ENCODE assay signal across 7 cellular contexts in genomic region chrX:76148753-76149152, GRCh38. TPM values are rescaled to one million over a fixed set of nuclear protein-coding genes. Genes with fewer than 3 reads are reported as not detected.
DNase-seq lines count a peak whose midpoint lies in the region; ATAC-seq, FAIRE-seq and TF ChIP-seq lines count a peak whose summit lies in the region.

No MANE protein-coding gene starts in this region.

- no peak for FAIRE-seq in frontal cortex (lab: Jason Lieb, UNC)

- ATAC-seq in GM18498 (IDR thresholded peaks at IDR 0.05; ENCODE audit: unreplicated experiment) = peak; percentile 24
- ATAC-seq in HG03060 (IDR thresholded peaks at IDR 0.05; ENCODE audit: low read depth, unreplicated experiment) = peak; percentile 19
- ATAC-seq in Panc1 = no peak

- H3K4me3 ChIP-seq in Panc1 (ENCODE audit: low read depth in 2 of 2, low read length in 2 of 2) (peak overlapping the region; percentile 25 to 51), skeletal muscle tissue (ENCODE audit: low read length in 3 of 3) (peak overlapping the region; percentile 60 to 69 (median 68))

- intact Hi-C loops in Panc1 (cut with micrococcal nuclease; ENCODE audit: unreplicated experiment) = no loop called here

- H3K36me3 Mint-ChIP-seq in glutamatergic neuron (ENCODE audit: unreplicated experiment) = no peaks in the 10 kb centered on the region

- no TSS peak for BruUV-seq in Panc1 (replicated peaks; lab: Mats Ljungman, UMichigan)

- DNase-seq in Panc1 (ENCODE audit: low read depth, low spot score) (no peak), glutamatergic neuron (no peak), frontal cortex (ENCODE audit: low spot score in 2 of 2) (no peak)
- DNase-seq in activated effector memory CD4-positive, alpha-beta T cell treated with anti-CD3 and anti-CD28 coated beads, Interleukin-2, amount 50 U/mL, for 16 hours = peak; percentile 78

- in situ Hi-C loops in Panc1 (cut with HindIII; ENCODE audit: low pct_unique_long_range_greater_than_20kb, low sequenced_read_pairs) = no loop called here

- peaks cover 11% of the 10 kb centered on the region for H3K4me1 ChIP-seq in Panc1 (ENCODE audit: control insufficient read depth, insufficient read depth, low read length)
- peaks cover 8 to 15% (median 13%) of the 10 kb centered on the region in 3 donors for H3K4me1 ChIP-seq in skeletal muscle tissue (ENCODE audit: control insufficient read depth in 3 of 3, insufficient read depth in 3 of 3, low read length in 3 of 3)

- H3K4me1 Mint-ChIP-seq in glutamatergic neuron (ENCODE audit: low read depth, unreplicated experiment) = peaks cover 4% of the 10 kb centered on the region

- H3K4me3 Mint-ChIP-seq in glutamatergic neuron (ENCODE audit: unreplicated experiment) = peak overlapping the region; percentile 50

- H3K27me3 Mint-ChIP-seq in glutamatergic neuron (ENCODE audit: unreplicated experiment) = peaks cover 3% of the 10 kb centered on the region

- no peaks in the 10 kb centered on the region for H3K27me3 ChIP-seq in Panc1 (ENCODE audit: control insufficient read depth, insufficient read depth, low read length)
- no peaks in the 10 kb centered on the region for H3K27me3 ChIP-seq in skeletal muscle tissue (ENCODE audit: control insufficient read depth in 3 of 3, insufficient read depth in 3 of 3, low read length in 3 of 3)

- POLR2A ChIA-PET in Panc1 (lab: Charles Lee) = no interaction called here

- H3K27ac Mint-ChIP-seq in glutamatergic neuron (ENCODE audit: unreplicated experiment) = peak overlapping the region; percentile 60

- peak overlapping the region; percentile 54 to 76 (median 55) for H3K9ac ChIP-seq in skeletal muscle tissue (ENCODE audit: low read depth in 1 of 3, low read length in 3 of 3)

- H3K27ac ChIP-seq in Panc1 (ENCODE audit: low read length) = peak overlapping the region; percentile 68
- peak overlapping the region; percentile 90 for H3K27ac ChIP-seq in skeletal muscle tissue (ENCODE audit: low read depth, low read length)

- no peaks in the 10 kb centered on the region for H3K9me3 Mint-ChIP-seq in glutamatergic neuron (ENCODE audit: unreplicated experiment)

- CTCF ChIA-PET in Panc1 (lab: Charles Lee) = no interaction called here

- H3K36me3 ChIP-seq in Panc1 (ENCODE audit: control insufficient read depth, insufficient read depth, low read length) (no peaks in the 10 kb centered on the region), skeletal muscle tissue (ENCODE audit: control insufficient read depth in 3 of 3, insufficient read depth in 3 of 3, low read length in 3 of 3) (no peaks in the 10 kb centered on the region)

- TF ChIP-seq CTCF in Panc1 (IDR thresholded peaks at IDR 0.05) = no peak
- no peak for TF ChIP-seq CTCF in glutamatergic neuron (IDR thresholded peaks at IDR 0.05; ENCODE audit: partially characterized antibody, unreplicated experiment)

- no peaks in the 10 kb centered on the region for H3K9me3 ChIP-seq in Panc1 (ENCODE audit: control insufficient read depth, insufficient read depth, low read depth, low read length)
- no peaks in the 10 kb centered on the region for H3K9me3 ChIP-seq in skeletal muscle tissue (ENCODE audit: control insufficient read depth in 3 of 3, low read length in 3 of 3)

RNA-seq across cellular contexts. Expression of gene PBDC1, which starts 24.1 kb away (rescaled TPM):
- total RNA-seq in Panc1 (2021; ENCODE audit: unreplicated experiment) (36.5 TPM), glutamatergic neuron (ENCODE audit: unreplicated experiment) (24.3 TPM), skeletal muscle tissue (8.9 TPM), frontal cortex (17.9 TPM)
- polyA plus RNA-seq in Panc1 (2012; ENCODE audit: insufficient read length) = 24.7 TPM
